1 cellular context compared by ENCODE assay signal in genomic region chr11:2211113-2211971, GRCh38.
TF ChIP-seq lines count a peak whose summit lies in the region.

No MANE protein-coding gene starts in this region.

TF ChIP-seq in HepG2, 621 proteins besides CTCF, POLR2A, EP300 and RAD21 (continued from another document and continues in another):
- peak; percentile 79; the same call in 1 of the 2 replicates for TF ChIP-seq HMGXB3 (CRISPR knock-in tag; IDR thresholded peaks at IDR 0.05; ENCODE audit: borderline replicate concordance)
- peak; percentile 99 for TF ChIP-seq ZSCAN30 (CRISPR knock-in tag; IDR thresholded peaks at IDR 0.05)
- no peak for TF ChIP-seq MAF1 (CRISPR knock-in tag; IDR thresholded peaks at IDR 0.05; ENCODE audit: borderline replicate concordance)
- peak; percentile 97 for TF ChIP-seq ZNF687 (CRISPR knock-in tag; IDR thresholded peaks at IDR 0.05)
- no peak for TF ChIP-seq ARNT (IDR thresholded peaks at IDR 0.05)
- TF ChIP-seq, protein P1, sequence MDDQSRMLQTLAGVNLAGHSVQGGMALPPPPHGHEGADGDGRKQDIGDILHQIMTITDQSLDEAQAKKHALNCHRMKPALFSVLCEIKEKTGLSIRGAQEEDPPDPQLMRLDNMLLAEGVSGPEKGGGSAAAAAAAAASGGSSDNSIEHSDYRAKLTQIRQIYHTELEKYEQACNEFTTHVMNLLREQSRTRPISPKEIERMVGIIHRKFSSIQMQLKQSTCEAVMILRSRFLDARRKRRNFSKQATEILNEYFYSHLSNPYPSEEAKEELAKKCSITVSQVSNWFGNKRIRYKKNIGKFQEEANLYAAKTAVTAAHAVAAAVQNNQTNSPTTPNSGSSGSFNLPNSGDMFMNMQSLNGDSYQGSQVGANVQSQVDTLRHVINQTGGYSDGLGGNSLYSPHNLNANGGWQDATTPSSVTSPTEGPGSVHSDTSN (CRISPR knock-in tag; IDR thresholded peaks at IDR 0.05; ENCODE audit: borderline replicate concordance): no peak
- TF ChIP-seq SMC3 (IDR thresholded peaks at IDR 0.05; ENCODE audit: low read length): no peak
- TF ChIP-seq CENPBD1 (CRISPR knock-in tag; IDR thresholded peaks at IDR 0.05; ENCODE audit: borderline replicate concordance, low read depth): no peak; the same call in 1 of the 2 replicates
- no peak for TF ChIP-seq RBAK (CRISPR knock-in tag; IDR thresholded peaks at IDR 0.05)
- TF ChIP-seq ZNF7 (CRISPR knock-in tag; IDR thresholded peaks at IDR 0.05): no peak
- peak; percentile 99 for TF ChIP-seq U2AF1 (optimal IDR thresholded peaks at IDR 0.05; ENCODE audit: low read depth, low read length)
- peak; percentile 97 for TF ChIP-seq MEIS2 (CRISPR knock-in tag; IDR thresholded peaks at IDR 0.05)
- TF ChIP-seq, protein P2, sequence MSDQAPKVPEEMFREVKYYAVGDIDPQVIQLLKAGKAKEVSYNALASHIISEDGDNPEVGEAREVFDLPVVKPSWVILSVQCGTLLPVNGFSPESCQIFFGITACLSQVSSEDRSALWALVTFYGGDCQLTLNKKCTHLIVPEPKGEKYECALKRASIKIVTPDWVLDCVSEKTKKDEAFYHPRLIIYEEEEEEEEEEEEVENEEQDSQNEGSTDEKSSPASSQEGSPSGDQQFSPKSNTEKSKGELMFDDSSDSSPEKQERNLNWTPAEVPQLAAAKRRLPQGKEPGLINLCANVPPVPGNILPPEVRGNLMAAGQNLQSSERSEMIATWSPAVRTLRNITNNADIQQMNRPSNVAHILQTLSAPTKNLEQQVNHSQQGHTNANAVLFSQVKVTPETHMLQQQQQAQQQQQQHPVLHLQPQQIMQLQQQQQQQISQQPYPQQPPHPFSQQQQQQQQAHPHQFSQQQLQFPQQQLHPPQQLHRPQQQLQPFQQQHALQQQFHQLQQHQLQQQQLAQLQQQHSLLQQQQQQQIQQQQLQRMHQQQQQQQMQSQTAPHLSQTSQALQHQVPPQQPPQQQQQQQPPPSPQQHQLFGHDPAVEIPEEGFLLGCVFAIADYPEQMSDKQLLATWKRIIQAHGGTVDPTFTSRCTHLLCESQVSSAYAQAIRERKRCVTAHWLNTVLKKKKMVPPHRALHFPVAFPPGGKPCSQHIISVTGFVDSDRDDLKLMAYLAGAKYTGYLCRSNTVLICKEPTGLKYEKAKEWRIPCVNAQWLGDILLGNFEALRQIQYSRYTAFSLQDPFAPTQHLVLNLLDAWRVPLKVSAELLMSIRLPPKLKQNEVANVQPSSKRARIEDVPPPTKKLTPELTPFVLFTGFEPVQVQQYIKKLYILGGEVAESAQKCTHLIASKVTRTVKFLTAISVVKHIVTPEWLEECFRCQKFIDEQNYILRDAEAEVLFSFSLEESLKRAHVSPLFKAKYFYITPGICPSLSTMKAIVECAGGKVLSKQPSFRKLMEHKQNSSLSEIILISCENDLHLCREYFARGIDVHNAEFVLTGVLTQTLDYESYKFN (CRISPR knock-in tag; conservative IDR thresholded peaks at IDR 0.05): peak; percentile 99
- TF ChIP-seq ZNF143 (CRISPR knock-in tag; IDR thresholded peaks at IDR 0.05): peak; percentile 43; the same call in 1 of the 2 replicates
- TF ChIP-seq HHEX (CRISPR knock-in tag; IDR thresholded peaks at IDR 0.05): peak; percentile 89
- TF ChIP-seq ZNF335 (CRISPR knock-in tag; IDR thresholded peaks at IDR 0.05): 0 out of 2 replicates have a peak, but pooled peaks have one; percentile 51
- TF ChIP-seq ZNF224 (CRISPR knock-in tag; IDR thresholded peaks at IDR 0.05): peak; percentile 55; the same call in 1 of the 2 replicates
- no peak for TF ChIP-seq ARNT2 (CRISPR knock-in tag; IDR thresholded peaks at IDR 0.05; ENCODE audit: low read depth)
- TF ChIP-seq ZNF331 (CRISPR knock-in tag; IDR thresholded peaks at IDR 0.05): peak; percentile 93
- peak; percentile 64; the same call in 1 of the 2 replicates for TF ChIP-seq ZNF263 (CRISPR knock-in tag; IDR thresholded peaks at IDR 0.05)
- peak; percentile 88; the same call in 1 of the 2 replicates for TF ChIP-seq ZNF17 (CRISPR knock-in tag; IDR thresholded peaks at IDR 0.05)
- TF ChIP-seq, protein P3, sequence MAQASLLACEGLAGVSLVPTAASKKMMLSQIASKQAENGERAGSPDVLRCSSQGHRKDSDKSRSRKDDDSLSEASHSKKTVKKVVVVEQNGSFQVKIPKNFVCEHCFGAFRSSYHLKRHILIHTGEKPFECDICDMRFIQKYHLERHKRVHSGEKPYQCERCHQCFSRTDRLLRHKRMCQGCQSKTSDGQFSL (CRISPR knock-in tag; IDR thresholded peaks at IDR 0.05): peak; percentile 96
- peak; percentile 68; the same call in 1 of the 2 replicates for TF ChIP-seq RNF2 (conservative IDR thresholded peaks at IDR 0.05; ENCODE audit: low read depth)
- TF ChIP-seq SALL2 (CRISPR knock-in tag; IDR thresholded peaks at IDR 0.05): no peak
- TF ChIP-seq, protein P4, sequence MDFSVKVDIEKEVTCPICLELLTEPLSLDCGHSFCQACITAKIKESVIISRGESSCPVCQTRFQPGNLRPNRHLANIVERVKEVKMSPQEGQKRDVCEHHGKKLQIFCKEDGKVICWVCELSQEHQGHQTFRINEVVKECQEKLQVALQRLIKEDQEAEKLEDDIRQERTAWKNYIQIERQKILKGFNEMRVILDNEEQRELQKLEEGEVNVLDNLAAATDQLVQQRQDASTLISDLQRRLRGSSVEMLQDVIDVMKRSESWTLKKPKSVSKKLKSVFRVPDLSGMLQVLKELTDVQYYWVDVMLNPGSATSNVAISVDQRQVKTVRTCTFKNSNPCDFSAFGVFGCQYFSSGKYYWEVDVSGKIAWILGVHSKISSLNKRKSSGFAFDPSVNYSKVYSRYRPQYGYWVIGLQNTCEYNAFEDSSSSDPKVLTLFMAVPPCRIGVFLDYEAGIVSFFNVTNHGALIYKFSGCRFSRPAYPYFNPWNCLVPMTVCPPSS (IDR thresholded peaks at IDR 0.05): no peak
- TF ChIP-seq, protein P5, sequence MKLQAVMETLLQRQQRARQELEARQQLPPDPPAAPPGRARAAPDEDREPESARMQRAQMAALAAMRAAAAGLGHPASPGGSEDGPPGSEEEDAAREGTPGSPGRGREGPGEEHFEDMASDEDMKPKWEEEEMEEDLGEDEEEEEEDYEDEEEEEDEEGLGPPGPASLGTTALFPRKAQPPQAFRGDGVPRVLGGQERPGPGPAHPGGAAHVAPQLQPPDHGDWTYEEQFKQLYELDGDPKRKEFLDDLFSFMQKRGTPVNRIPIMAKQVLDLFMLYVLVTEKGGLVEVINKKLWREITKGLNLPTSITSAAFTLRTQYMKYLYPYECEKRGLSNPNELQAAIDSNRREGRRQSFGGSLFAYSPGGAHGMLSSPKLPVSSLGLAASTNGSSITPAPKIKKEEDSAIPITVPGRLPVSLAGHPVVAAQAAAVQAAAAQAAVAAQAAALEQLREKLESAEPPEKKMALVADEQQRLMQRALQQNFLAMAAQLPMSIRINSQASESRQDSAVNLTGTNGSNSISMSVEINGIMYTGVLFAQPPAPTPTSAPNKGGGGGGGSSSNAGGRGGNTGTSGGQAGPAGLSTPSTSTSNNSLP (IDR thresholded peaks at IDR 0.05; ENCODE audit: low read depth, low read length): peak; percentile 86; the same call in 1 of the 2 replicates
- TF ChIP-seq JDP2 (CRISPR knock-in tag; IDR thresholded peaks at IDR 0.05; ENCODE audit: borderline replicate concordance): no peak; the same call in 1 of the 2 replicates
- peak; percentile 99 for TF ChIP-seq ZBTB39 (CRISPR knock-in tag; IDR thresholded peaks at IDR 0.05)
- no peak for TF ChIP-seq CREB3 (CRISPR knock-in tag; IDR thresholded peaks at IDR 0.05)
- no peak; the same call in 1 of the 2 replicates for TF ChIP-seq ZIK1 (CRISPR knock-in tag; IDR thresholded peaks at IDR 0.05; ENCODE audit: borderline replicate concordance, low read depth)
- TF ChIP-seq ZNF709 (CRISPR knock-in tag; IDR thresholded peaks at IDR 0.05): no peak
- no peak for TF ChIP-seq ZNF598 (CRISPR knock-in tag; IDR thresholded peaks at IDR 0.05; ENCODE audit: borderline replicate concordance)
- TF ChIP-seq REXO4 (CRISPR knock-in tag; IDR thresholded peaks at IDR 0.05; ENCODE audit: borderline replicate concordance): no peak
- peak; percentile 89 for TF ChIP-seq AGO2 (optimal IDR thresholded peaks at IDR 0.05; ENCODE audit: low read depth, low read length)
- no peak for TF ChIP-seq PCBP2 (optimal IDR thresholded peaks at IDR 0.05; ENCODE audit: low read depth, low read length, poor library complexity, severe bottlenecking)
- no peak for TF ChIP-seq SP1 (IDR thresholded peaks at IDR 0.05)
- TF ChIP-seq SP1 (CRISPR knock-in tag; IDR thresholded peaks at IDR 0.05): peak; percentile 12; the same call in 1 of the 2 replicates
- peak; percentile 77 for TF ChIP-seq JUND (CRISPR knock-in tag; IDR thresholded peaks at IDR 0.05)
- no peak for TF ChIP-seq ZNF354B (CRISPR knock-in tag; IDR thresholded peaks at IDR 0.05)
- TF ChIP-seq TARDBP (CRISPR knock-in tag; IDR thresholded peaks at IDR 0.05): peak; percentile 99
